Comparison of ENCODE assay signal across 1 cellular context in genomic region chr5:82277987-82278710, GRCh38.
TF ChIP-seq lines count a peak whose summit lies in the region.

TSS of gene RPS23 (minus strand) at chr5:82278354. CDS start at chr5:82278323, 31 bp downstream.

TF ChIP-seq in HepG2, 621 proteins besides CTCF, POLR2A, EP300 and RAD21 (continued from another document):
- peak; percentile 86 for TF ChIP-seq KDM2A (CRISPR knock-in tag; IDR thresholded peaks at IDR 0.05; ENCODE audit: borderline replicate concordance, low read depth)
- no peak for TF ChIP-seq DMTF1 (CRISPR knock-in tag; IDR thresholded peaks at IDR 0.05)
- no peak for TF ChIP-seq CEBPZ (IDR thresholded peaks at IDR 0.05; ENCODE audit: low read length)
- no peak for TF ChIP-seq ZMYM3 (CRISPR knock-in tag; IDR thresholded peaks at IDR 0.05)
- TF ChIP-seq ADNP (CRISPR knock-in tag; IDR thresholded peaks at IDR 0.05), result no peak
- TF ChIP-seq ZNF691 (CRISPR knock-in tag; IDR thresholded peaks at IDR 0.05; ENCODE audit: borderline replicate concordance, low read depth), result no peak
- TF ChIP-seq MZF1 (CRISPR knock-in tag; IDR thresholded peaks at IDR 0.05; ENCODE audit: borderline replicate concordance), result peak; percentile 43; the same call in 1 of the 2 replicates
- TF ChIP-seq ZMYM2 (CRISPR knock-in tag; IDR thresholded peaks at IDR 0.05), result no peak
- TF ChIP-seq NR2F1 (CRISPR knock-in tag; IDR thresholded peaks at IDR 0.05), result peak in 1 of 2 experiments; percentile 12; a peak in 1 of 4 replicates
- peak; percentile 67; the same call in 1 of the 2 replicates for TF ChIP-seq ATF7-NPFF (CRISPR knock-in tag; IDR thresholded peaks at IDR 0.05; ENCODE audit: low read depth)
- no peak for TF ChIP-seq SMARCC2 (IDR thresholded peaks at IDR 0.05)
- peak; percentile 91 for TF ChIP-seq ZNF687 (CRISPR knock-in tag; IDR thresholded peaks at IDR 0.05)
- no peak for TF ChIP-seq ZNF160 (CRISPR knock-in tag; IDR thresholded peaks at IDR 0.05)
- TF ChIP-seq NBN (conservative IDR thresholded peaks at IDR 0.05), result no peak
- 0 out of 2 replicates have a peak, but pooled peaks have one; percentile 43 for TF ChIP-seq ZNF784 (CRISPR knock-in tag; IDR thresholded peaks at IDR 0.05; ENCODE audit: borderline replicate concordance)
- no peak for TF ChIP-seq ZNF510 (CRISPR knock-in tag; IDR thresholded peaks at IDR 0.05; ENCODE audit: low read depth)
- no peak for TF ChIP-seq ZSCAN25 (CRISPR knock-in tag; IDR thresholded peaks at IDR 0.05)
- peak; percentile 46; the same call in 1 of the 2 replicates for TF ChIP-seq CERS6 (CRISPR knock-in tag; IDR thresholded peaks at IDR 0.05)
- peak; percentile 62 for TF ChIP-seq DBP (CRISPR knock-in tag; IDR thresholded peaks at IDR 0.05; ENCODE audit: not compliant biosample characterization)
- no peak for TF ChIP-seq LCORL (IDR thresholded peaks at IDR 0.05)
- no peak for TF ChIP-seq LCORL (CRISPR knock-in tag; IDR thresholded peaks at IDR 0.05)
- TF ChIP-seq ZNF841 (CRISPR knock-in tag; IDR thresholded peaks at IDR 0.05; ENCODE audit: borderline replicate concordance), result no peak
- TF ChIP-seq KDM6A (CRISPR knock-in tag; IDR thresholded peaks at IDR 0.05; ENCODE audit: low read depth), result no peak
- no peak for TF ChIP-seq NR1H2 (CRISPR knock-in tag; IDR thresholded peaks at IDR 0.05; ENCODE audit: borderline replicate concordance, low read depth)
- TF ChIP-seq ISL2 (CRISPR knock-in tag; IDR thresholded peaks at IDR 0.05), result peak; percentile 43; the same call in 1 of the 2 replicates
- peak; percentile 54; the same call in 1 of the 2 replicates for TF ChIP-seq ZSCAN31 (CRISPR knock-in tag; IDR thresholded peaks at IDR 0.05; ENCODE audit: low read depth)
TF ChIP-seq in HepG2: peak in this region for 240.
